In genomic region chr10:67818323-67818722, GRCh38 we compare ENCODE assay signal across 11 cellular contexts. TPM values are rescaled to one million over a fixed set of nuclear protein-coding genes. Genes with fewer than 3 reads are reported as not detected.
DNase-seq lines count a peak whose midpoint lies in the region; ATAC-seq lines count a peak whose summit lies in the region.
"Had no signal": no experiment of that assay in that cellular context is flagged by ENCODE, and none has a peak within 500 bp of the region (broad histone marks: within the 10 kb centered on the region; RNA-seq: fewer than 3 reads in every experiment).

No MANE protein-coding gene starts in this region.

- peaks cover 5% of the 10 kb centered on the region for H3K36me3 Mint-ChIP-seq in activated naive CD8-positive, alpha-beta T cell treated with anti-CD3 and anti-CD28 coated beads, Interleukin-2, amount 50 U/mL, for 24 hours (ENCODE audit: low read depth)
- H3K36me3 Mint-ChIP-seq: T-cell had no signal

- no peak overlapping the region for H3K4me2 ChIP-seq in mesenchymal stem cell (ENCODE audit: low read length, poor library complexity, severe bottlenecking)
- H3K4me2 ChIP-seq: KMS-11 had no signal

- no peaks in the 10 kb centered on the region for H3K9me3 ChIP-seq in mesenchymal stem cell (ENCODE audit: control insufficient read depth, low read length)

- H2BK5ac ChIP-seq in mesenchymal stem cell (ENCODE audit: low read depth, low read length, poor library complexity, severe bottlenecking), result no peak overlapping the region

- peaks cover 12% of the 10 kb centered on the region for H3K4me1 ChIP-seq in mesenchymal stem cell (ENCODE audit: control insufficient read depth, insufficient read depth, low read depth, low read length)

- no peak overlapping the region for H3K27ac Mint-ChIP-seq in activated naive CD8-positive, alpha-beta T cell treated with anti-CD3 and anti-CD28 coated beads, Interleukin-2, amount 50 U/mL, for 24 hours
- H3K27ac Mint-ChIP-seq: T-cell had no signal

- no peaks in the 10 kb centered on the region for H3K27me3 ChIP-seq in mesenchymal stem cell (ENCODE audit: control insufficient read depth in 1 of 2, insufficient read depth in 1 of 2, low read length in 2 of 2)

- no peak overlapping the region for H3K23ac ChIP-seq in mesenchymal stem cell (ENCODE audit: low read length in 2 of 2)

- DNase-seq in NCI-H146 treated with DMSO at 0.1 percent for 48 hours (lab: John Stamatoyannopoulos, UW; ENCODE audit: unreplicated experiment) (peak; percentile 85), mesenchymal stem cell (peak; percentile 20), mucosa of gallbladder (ENCODE audit: low spot score) (no peak), globus pallidus (ENCODE audit: low spot score) (no peak), DMS 273 (lab: John Stamatoyannopoulos, UW; ENCODE audit: unreplicated experiment) (no peak)
- no peak for DNase-seq in activated naive CD8-positive, alpha-beta T cell treated with anti-CD3 and anti-CD28 coated beads, Interleukin-2, amount 50 U/mL, for 24 hours
- DNase-seq: T-cell had no signal

- peaks cover 1% of the 10 kb centered on the region for H3K79me1 ChIP-seq in mesenchymal stem cell (replicated peaks; ENCODE audit: low read length, poor library complexity, severe bottlenecking)

- ATAC-seq in GM18907 (IDR thresholded peaks at IDR 0.05; ENCODE audit: unreplicated experiment), result peak; percentile 81
- peak; percentile 64 for ATAC-seq in activated naive CD8-positive, alpha-beta T cell treated with anti-CD3 and anti-CD28 coated beads, Interleukin-2, amount 50 U/mL, for 24 hours
- no peak for ATAC-seq in HG02610 (IDR thresholded peaks at IDR 0.05; ENCODE audit: unreplicated experiment)
- ATAC-seq: T-cell had no signal

- H3K14ac ChIP-seq in mesenchymal stem cell (ENCODE audit: low read length in 2 of 2), result no peak overlapping the region

- peak overlapping the region; percentile 55 for H3K27ac ChIP-seq in mesenchymal stem cell (ENCODE audit: low read length, poor library complexity, severe bottlenecking)
- H3K27ac ChIP-seq: KMS-11 had no signal

- 92% methylated on average over 3 of the region's 3 CpGs for WGBS in mesenchymal stem cell

- H3K4me3 Mint-ChIP-seq in activated naive CD8-positive, alpha-beta T cell treated with anti-CD3 and anti-CD28 coated beads, Interleukin-2, amount 50 U/mL, for 24 hours, result no peak overlapping the region
- H3K4me3 Mint-ChIP-seq: neural crest cell, T-cell had no signal

- no peak overlapping the region for H2BK12ac ChIP-seq in mesenchymal stem cell (ENCODE audit: low read length in 2 of 2)

- no peaks in the 10 kb centered on the region for H3K36me3 ChIP-seq in mesenchymal stem cell (ENCODE audit: control insufficient read depth in 1 of 2, insufficient read depth in 2 of 2, low read depth in 1 of 2, low read length in 2 of 2)

- no peak overlapping the region for H2AFZ ChIP-seq in mesenchymal stem cell (ENCODE audit: low read depth, low read length)

- H2BK15ac ChIP-seq in mesenchymal stem cell (ENCODE audit: low read depth, poor library complexity, severe bottlenecking), result no peak overlapping the region

- H4K91ac ChIP-seq in mesenchymal stem cell (ENCODE audit: low read length), result no peak overlapping the region

- H3K9ac ChIP-seq in mesenchymal stem cell (ENCODE audit: low read length), result no peak overlapping the region
- H3K9ac ChIP-seq: KMS-11 had no signal

- no peak overlapping the region for H3K4ac ChIP-seq in mesenchymal stem cell (ENCODE audit: low read depth in 1 of 2, low read length in 2 of 2)

- H2AK5ac ChIP-seq in mesenchymal stem cell (ENCODE audit: low read length, severe bottlenecking), result no peak overlapping the region

- H3K18ac ChIP-seq in mesenchymal stem cell (ENCODE audit: low read depth in 1 of 2, low read length in 2 of 2), result no peak overlapping the region

- H3K4me3 ChIP-seq in mesenchymal stem cell (ENCODE audit: insufficient read depth in 1 of 2, low read depth in 1 of 2, low read length in 2 of 2), result no peak overlapping the region

- no peak overlapping the region for H4K8ac ChIP-seq in mesenchymal stem cell (ENCODE audit: low read length)

- H2BK120ac ChIP-seq in mesenchymal stem cell (ENCODE audit: low read depth, low read length), result no peak overlapping the region

- H3K9me3 Mint-ChIP-seq in activated naive CD8-positive, alpha-beta T cell treated with anti-CD3 and anti-CD28 coated beads, Interleukin-2, amount 50 U/mL, for 24 hours, result no peaks in the 10 kb centered on the region
- H3K9me3 Mint-ChIP-seq: neural crest cell, T-cell had no signal

- H3K27me3 Mint-ChIP-seq in activated naive CD8-positive, alpha-beta T cell treated with anti-CD3 and anti-CD28 coated beads, Interleukin-2, amount 50 U/mL, for 24 hours, result peaks cover 8% of the 10 kb centered on the region

- peaks cover 44% of the 10 kb centered on the region for H3K4me1 Mint-ChIP-seq in activated naive CD8-positive, alpha-beta T cell treated with anti-CD3 and anti-CD28 coated beads, Interleukin-2, amount 50 U/mL, for 24 hours
- H3K4me1 Mint-ChIP-seq: neural crest cell, T-cell had no signal

RNA-seq across cellular contexts. Expression of gene DNAJC12, which starts 19.7 kb away (rescaled TPM):
- polyA plus RNA-seq in mesenchymal stem cell (2013, experiment 1 of 2), result 0.59 TPM
- polyA plus RNA-seq in mesenchymal stem cell (2013, experiment 2 of 2), result 0.67 TPM
- total RNA-seq in mucosa of gallbladder, result 11.7 TPM

Comparison
In these comparisons a context has a peak if more than half of its experiments do, and no peak if none do; other contexts are left out.
1. DNase-seq: peak in NCI-H146 treated with DMSO at 0.1 percent for 48 hours (single experiment) and mesenchymal stem cell (single experiment); none in activated naive CD8-positive, alpha-beta T cell treated with anti-CD3 and anti-CD28 coated beads, Interleukin-2, amount 50 U/mL, for 24 hours (single experiment), mucosa of gallbladder (single experiment), globus pallidus (single experiment) and DMS 273 (single experiment).